Comparison of ENCODE assay signal across 8 cellular contexts in genomic region chr17:56913867-56914640, GRCh38. TPM values are rescaled to one million over a fixed set of nuclear protein-coding genes. Genes with fewer than 3 reads are reported as not detected.
DNase-seq lines count a peak whose midpoint lies in the region; ATAC-seq, FAIRE-seq and TF ChIP-seq lines count a peak whose summit lies in the region.

TSS of gene TRIM25 (minus strand) at chr17:56914049. CDS start at chr17:56913988, 61 bp downstream.

- H3K9ac ChIP-seq in astrocyte (ENCODE audit: low read length) = peak within 1 kb of the TSS; percentile 88

- ATAC-seq in GM18502 (IDR thresholded peaks at IDR 0.05; ENCODE audit: poor library complexity, unreplicated experiment) (peak; percentile 76), HG02943 (IDR thresholded peaks at IDR 0.05; ENCODE audit: low read depth, unreplicated experiment) (peak; percentile 70)

- peaks cover 26% of the 10 kb centered on the region for H3K4me1 ChIP-seq in astrocyte (ENCODE audit: insufficient read depth, low read length)

- H2AFZ ChIP-seq in astrocyte (ENCODE audit: low read depth, low read length) = peak within 1 kb of the TSS; percentile 100

- TF ChIP-seq CTCF in astrocyte (IDR thresholded peaks at IDR 0.05; ENCODE audit: insufficient read depth, low read depth, low read length) = no peak

- H3K4me1 Mint-ChIP-seq in astrocyte (ENCODE audit: low read depth, unreplicated experiment) = peaks cover 13% of the 10 kb centered on the region

- H3K79me2 ChIP-seq in astrocyte (ENCODE audit: insufficient read depth, low read length) = peaks cover 37% of the 10 kb centered on the region

- H3K4me2 ChIP-seq in astrocyte (ENCODE audit: low read length) = peak within 1 kb of the TSS; percentile 97

- DNase-seq in NCI-H2029 (lab: John Stamatoyannopoulos, UW) (peak; percentile 77), T-helper 22 cell (ENCODE audit: low read depth) (peak; percentile 88), astrocyte (ENCODE audit: low read depth) (peak; percentile 72), hepatic stellate cell (ENCODE audit: low spot score) (peak; percentile 97), renal cortical epithelial cell (ENCODE audit: low read depth) (peak; percentile 63), NCI-H128 (lab: John Stamatoyannopoulos, UW; ENCODE audit: unreplicated experiment) (no peak)

- H3K36me3 Mint-ChIP-seq in astrocyte (ENCODE audit: low read depth, unreplicated experiment) = peaks cover 7% of the 10 kb centered on the region

- H3K27ac Mint-ChIP-seq in astrocyte (ENCODE audit: unreplicated experiment) = peak within 1 kb of the TSS; percentile 78

- no peaks in the 10 kb centered on the region for H3K27me3 ChIP-seq in astrocyte (ENCODE audit: insufficient read depth, low read length)

- H3K9me3 Mint-ChIP-seq in astrocyte (ENCODE audit: unreplicated experiment) = peaks cover 2% of the 10 kb centered on the region

- peaks cover 20% of the 10 kb centered on the region for H4K20me1 ChIP-seq in astrocyte (ENCODE audit: insufficient read depth, low read length)

- FAIRE-seq in astrocyte (lab: Jason Lieb, UNC) = no peak

- H3K27ac ChIP-seq in astrocyte (ENCODE audit: low read depth, low read length) = peak within 1 kb of the TSS; percentile 78

- H3K4me3 ChIP-seq in astrocyte (ENCODE audit: insufficient read depth, low read depth, low read length) = peak within 1 kb of the TSS; percentile 91

- no peaks in the 10 kb centered on the region for H3K9me3 ChIP-seq in astrocyte (ENCODE audit: insufficient read depth, low read depth, low read length)

- no peaks in the 10 kb centered on the region for H3K27me3 Mint-ChIP-seq in astrocyte (ENCODE audit: low read depth, unreplicated experiment)

- no peaks in the 10 kb centered on the region for H3K36me3 ChIP-seq in astrocyte (ENCODE audit: insufficient read depth, low read length)

- H3K4me3 Mint-ChIP-seq in astrocyte (ENCODE audit: unreplicated experiment) = peak within 1 kb of the TSS; percentile 90

RNA-seq across cellular contexts. Expression of gene TRIM25, which starts in this region (rescaled TPM):
- total RNA-seq in astrocyte (96.3 and 105 TPM in 2 replicates), renal cortical epithelial cell (24.3 and 27.7 TPM in 2 replicates)
